Comparison of ENCODE assay signal across 1 cellular context in genomic region chr19:1646149-1646930, GRCh38.
TF ChIP-seq lines count a peak whose summit lies in the region.

No MANE protein-coding gene starts in this region.

TF ChIP-seq in GM12878, 131 proteins besides CTCF, POLR2A, EP300 and RAD21:
- TF ChIP-seq BRCA1 (IDR thresholded peaks at IDR 0.05; ENCODE audit: low read depth, low read length) (no peak), SUZ12 (IDR thresholded peaks at IDR 0.05; ENCODE audit: unreplicated experiment) (no peak), RB1 (IDR thresholded peaks at IDR 0.05; ENCODE audit: borderline replicate concordance) (no peak), DPF2 (IDR thresholded peaks at IDR 0.05) (no peak), MLLT1 (IDR thresholded peaks at IDR 0.05) (no peak), MEF2B (IDR thresholded peaks at IDR 0.05; ENCODE audit: partially characterized antibody, poor library complexity, severe bottlenecking) (no peak), E2F4 (IDR thresholded peaks at IDR 0.05; ENCODE audit: low read depth, low read length) (no peak), SIN3A (IDR thresholded peaks at IDR 0.05; ENCODE audit: low read depth, low read length) (no peak), ATF2 (IDR thresholded peaks at IDR 0.05; ENCODE audit: low read length) (no peak), CHD2 (IDR thresholded peaks at IDR 0.05; ENCODE audit: borderline replicate concordance, low read depth, low read length) (no peak), REST (IDR thresholded peaks at IDR 0.05; ENCODE audit: low read depth, low read length) (no peak), SREBF1 (IDR thresholded peaks at IDR 0.05; ENCODE audit: low read length) (no peak), POLR2AphosphoS2 (IDR thresholded peaks at IDR 0.05; ENCODE audit: low read depth, low read length) (no peak), HDAC2 (IDR thresholded peaks at IDR 0.05) (no peak), BMI1 (IDR thresholded peaks at IDR 0.05; ENCODE audit: borderline replicate concordance) (no peak), TBL1XR1 (IDR thresholded peaks at IDR 0.05; ENCODE audit: low read depth, low read length) (no peak), ZZZ3 (IDR thresholded peaks at IDR 0.05; ENCODE audit: control insufficient read depth, insufficient read length, low read depth) (no peak)
TF ChIP-seq in GM12878: peak in this region for 0.
